In the genomic region with DNA sequence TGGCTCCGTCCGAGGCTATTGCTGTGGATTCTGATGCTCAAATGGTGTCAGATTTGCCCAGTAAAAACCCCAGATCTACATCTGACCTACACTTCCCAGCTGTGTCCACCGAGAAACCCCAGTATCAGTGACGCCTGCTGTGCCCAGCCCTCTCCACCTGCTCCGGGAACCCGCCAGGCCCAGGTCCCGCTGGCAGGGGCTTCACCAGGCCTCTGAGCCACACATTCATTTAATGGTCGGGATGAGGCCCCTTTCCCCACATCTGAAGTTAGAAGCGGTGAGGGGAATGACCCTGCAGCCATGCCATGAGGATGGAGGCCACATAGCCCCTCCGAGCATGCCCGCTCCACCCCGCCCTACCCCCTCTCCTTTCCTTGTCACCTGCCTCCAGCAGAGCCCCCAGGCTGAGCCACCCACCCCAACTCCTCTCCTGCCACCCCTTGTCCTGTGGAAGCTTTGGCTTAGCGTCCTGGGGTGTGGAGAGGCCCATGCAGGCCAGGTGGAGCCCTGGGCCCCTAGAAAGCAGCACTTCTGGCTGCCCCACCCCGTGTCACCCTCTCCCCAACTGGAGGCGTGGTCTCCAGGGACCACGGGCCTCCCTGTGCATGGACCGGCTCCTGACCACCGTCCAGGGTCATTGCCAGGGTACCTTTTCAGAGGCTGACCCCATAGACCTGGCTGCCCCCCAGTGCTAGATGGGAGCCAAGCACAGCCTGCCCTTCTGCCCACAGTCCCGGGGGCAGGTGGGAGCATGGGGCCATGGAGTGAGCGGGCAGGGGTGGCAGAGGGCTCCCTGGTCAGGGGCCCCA, we compare ENCODE assay signal across 17 cellular contexts. TPM values are rescaled to one million over a fixed set of nuclear protein-coding genes. Genes with fewer than 3 reads are reported as not detected.
"Had no signal": no experiment of that assay in that cellular context is flagged by ENCODE, and none has a peak within 500 bp of the region (broad histone marks: within the 10 kb centered on the region; RNA-seq: fewer than 3 reads in every experiment).

No MANE protein-coding gene starts in this region.

- H3K27ac Mint-ChIP-seq: endodermal cell had no signal

- H3K9me3 Mint-ChIP-seq: endodermal cell, neural crest cell had no signal

- H3K4me3 Mint-ChIP-seq: endodermal cell, neural crest cell had no signal

- H3K9me3 ChIP-seq: gastroesophageal sphincter, heart right ventricle, left lung, mucosa of descending colon, tibial nerve had no signal

- DNase-seq: activated CD4-positive, alpha-beta T cell treated with anti-CD3 and anti-CD28 coated beads, Interleukin-2, amount 50 U/mL, for 1 hour; activated CD8-positive, alpha-beta memory T cell treated with anti-CD3 and anti-CD28 coated beads for 24 hours; activated naive CD4-positive, alpha-beta T cell treated with Interleukin-2 at 50 U/mL for 16 hours; endodermal cell; heart right ventricle; stimulated activated CD4-positive, alpha-beta T cell treated with anti-CD3 and anti-CD28 coated beads, Interleukin-12 subunit alpha, Interleukin-12 subunit beta, amount 100 ng/mL, for 4 hours; stimulated activated CD4-positive, alpha-beta T cell treated with anti-CD3 and anti-CD28 coated beads, Interleukin-2, amount 100 ng/mL, for 24 hours; SW 1271 had no signal

- ATAC-seq: gastroesophageal sphincter, heart right ventricle, left lung had no signal

- H3K9ac ChIP-seq: parathyroid adenoma had no signal

- H3K27me3 ChIP-seq: cardiac muscle cell, left lung had no signal

- H3K27ac ChIP-seq: cardiac muscle cell, gastroesophageal sphincter, heart right ventricle, left lung, parathyroid adenoma, tibial nerve had no signal

- H3K36me3 ChIP-seq: cardiac muscle cell had no signal

- H3K4me1 ChIP-seq: heart right ventricle, parathyroid adenoma had no signal

- H3K4me3 ChIP-seq: cardiac muscle cell, gastroesophageal sphincter, heart right ventricle, left lung, mucosa of descending colon, tibial nerve had no signal

RNA-seq across cellular contexts. Expression of gene HES5, which starts 34.1 kb away (rescaled TPM):
- total RNA-seq: cardiac muscle cell, endodermal cell, gastroesophageal sphincter, renal cortical epithelial cell, SK-MEL-5 had no signal
- polyA plus RNA-seq: cardiac muscle cell had no signal
